In genomic region chr3:77530870-77531269, GRCh38 we compare ENCODE assay signal across 16 cellular contexts.
DNase-seq lines count a peak whose midpoint lies in the region; ATAC-seq and TF ChIP-seq lines count a peak whose summit lies in the region.
"Had no signal": no experiment of that assay in that cellular context is flagged by ENCODE, and none has a peak within 500 bp of the region (broad histone marks: within the 10 kb centered on the region; RNA-seq: fewer than 3 reads in every experiment).

No MANE protein-coding gene starts in this region.

- no peak overlapping the region for H3K9ac ChIP-seq in adipocyte (ENCODE audit: low read length)

- no peaks in the 10 kb centered on the region for H3K9me3 Mint-ChIP-seq in glutamatergic neuron (ENCODE audit: unreplicated experiment)

- H3K4me1 ChIP-seq in adipocyte (ENCODE audit: control insufficient read depth, insufficient read depth, low read length), result no peaks in the 10 kb centered on the region
- H3K4me1 ChIP-seq: colonic mucosa, psoas muscle had no signal

- intact Hi-C loops in left ventricle myocardium superior (cut with micrococcal nuclease) (no loop called here), Right ventricle myocardium inferior (cut with DNase I) (no loop called here)

- H3K4me3 ChIP-seq in adipocyte (ENCODE audit: low read length), result no peak overlapping the region
- H3K4me3 ChIP-seq: colonic mucosa, psoas muscle had no signal

- peak overlapping the region; percentile 36 for H3K27ac Mint-ChIP-seq in glutamatergic neuron (ENCODE audit: unreplicated experiment)
- H3K27ac Mint-ChIP-seq: activated CD4-positive, alpha-beta memory T cell treated with anti-CD3 and anti-CD28 coated beads, Interleukin-2, amount 10 ng/mL, durations not matched to agents 7 days and 5 days; activated T-helper 17 cell treated with anti-CD3 and anti-CD28 coated beads, Interleukin-2, amount 50 U/mL, for 72 hours; naive thymus-derived CD8-positive, alpha-beta T cell had no signal

- H3K36me3 ChIP-seq in adipocyte (ENCODE audit: control insufficient read depth, insufficient read depth, low read length, severe bottlenecking), result no peaks in the 10 kb centered on the region
- H3K36me3 ChIP-seq: colonic mucosa had no signal

- H3K4me1 Mint-ChIP-seq in glutamatergic neuron (ENCODE audit: low read depth, unreplicated experiment), result peaks cover 35% of the 10 kb centered on the region
- H3K4me1 Mint-ChIP-seq: activated CD4-positive, alpha-beta memory T cell treated with anti-CD3 and anti-CD28 coated beads, Interleukin-2, amount 10 ng/mL, durations not matched to agents 7 days and 5 days; activated T-helper 17 cell treated with anti-CD3 and anti-CD28 coated beads, Interleukin-2, amount 50 U/mL, for 72 hours; naive thymus-derived CD8-positive, alpha-beta T cell had no signal

- H3K36me3 Mint-ChIP-seq in glutamatergic neuron (ENCODE audit: unreplicated experiment), result peaks cover 4% of the 10 kb centered on the region
- H3K36me3 Mint-ChIP-seq: naive thymus-derived CD8-positive, alpha-beta T cell had no signal

- no peak for TF ChIP-seq CTCF in glutamatergic neuron (IDR thresholded peaks at IDR 0.05; ENCODE audit: partially characterized antibody, unreplicated experiment)

- ATAC-seq in left ventricle myocardium superior (peak; percentile 38), Right ventricle myocardium inferior (no peak), left lobe of liver (no peak)
- ATAC-seq: activated T-helper 17 cell treated with anti-CD3 and anti-CD28 coated beads, Interleukin-2, amount 50 U/mL, for 72 hours; esophagus mucosa; naive thymus-derived CD8-positive, alpha-beta T cell; Panc1; psoas muscle had no signal

- H3K27me3 ChIP-seq in adipocyte (replicated peaks; ENCODE audit: control insufficient read depth, insufficient read depth, low read length), result no peaks in the 10 kb centered on the region
- H3K27me3 ChIP-seq: colonic mucosa had no signal

- no peak for DNase-seq in left ventricle myocardium superior
- no peak for DNase-seq in Right ventricle myocardium inferior (ENCODE audit: missing footprints)
- peak; percentile 85 for DNase-seq in adipocyte (ENCODE audit: low read depth)
- DNase-seq in glutamatergic neuron, result no peak
- DNase-seq in DMS153 (lab: John Stamatoyannopoulos, UW), result no peak
- no peak for DNase-seq in RKO (ENCODE audit: low spot score)
- DNase-seq in COR-L47 (lab: John Stamatoyannopoulos, UW), result no peak
- DNase-seq in left lobe of liver (ENCODE audit: low spot score), result no peak
- DNase-seq: activated CD4-positive, alpha-beta memory T cell treated with anti-CD3 and anti-CD28 coated beads, Interleukin-2, amount 10 ng/mL, durations not matched to agents 7 days and 5 days; colonic mucosa; naive thymus-derived CD8-positive, alpha-beta T cell; psoas muscle; stimulated activated CD4-positive, alpha-beta T cell treated with anti-CD3 and anti-CD28 coated beads, Interleukin-15, amount 100 ng/mL, for 24 hours had no signal

- peaks cover 2% of the 10 kb centered on the region for H3K27me3 Mint-ChIP-seq in glutamatergic neuron (ENCODE audit: unreplicated experiment)
- H3K27me3 Mint-ChIP-seq: activated CD4-positive, alpha-beta memory T cell treated with anti-CD3 and anti-CD28 coated beads, Interleukin-2, amount 10 ng/mL, durations not matched to agents 7 days and 5 days; activated T-helper 17 cell treated with anti-CD3 and anti-CD28 coated beads, Interleukin-2, amount 50 U/mL, for 72 hours; naive thymus-derived CD8-positive, alpha-beta T cell had no signal

- H3K9me3 ChIP-seq in adipocyte (ENCODE audit: control insufficient read depth, low read length), result peaks cover 5% of the 10 kb centered on the region
- H3K9me3 ChIP-seq: colonic mucosa had no signal

- H3K4me3 Mint-ChIP-seq in glutamatergic neuron (ENCODE audit: unreplicated experiment), result no peak overlapping the region
- H3K4me3 Mint-ChIP-seq: activated CD4-positive, alpha-beta memory T cell treated with anti-CD3 and anti-CD28 coated beads, Interleukin-2, amount 10 ng/mL, durations not matched to agents 7 days and 5 days; activated T-helper 17 cell treated with anti-CD3 and anti-CD28 coated beads, Interleukin-2, amount 50 U/mL, for 72 hours; naive thymus-derived CD8-positive, alpha-beta T cell had no signal
